In the genomic region with DNA sequence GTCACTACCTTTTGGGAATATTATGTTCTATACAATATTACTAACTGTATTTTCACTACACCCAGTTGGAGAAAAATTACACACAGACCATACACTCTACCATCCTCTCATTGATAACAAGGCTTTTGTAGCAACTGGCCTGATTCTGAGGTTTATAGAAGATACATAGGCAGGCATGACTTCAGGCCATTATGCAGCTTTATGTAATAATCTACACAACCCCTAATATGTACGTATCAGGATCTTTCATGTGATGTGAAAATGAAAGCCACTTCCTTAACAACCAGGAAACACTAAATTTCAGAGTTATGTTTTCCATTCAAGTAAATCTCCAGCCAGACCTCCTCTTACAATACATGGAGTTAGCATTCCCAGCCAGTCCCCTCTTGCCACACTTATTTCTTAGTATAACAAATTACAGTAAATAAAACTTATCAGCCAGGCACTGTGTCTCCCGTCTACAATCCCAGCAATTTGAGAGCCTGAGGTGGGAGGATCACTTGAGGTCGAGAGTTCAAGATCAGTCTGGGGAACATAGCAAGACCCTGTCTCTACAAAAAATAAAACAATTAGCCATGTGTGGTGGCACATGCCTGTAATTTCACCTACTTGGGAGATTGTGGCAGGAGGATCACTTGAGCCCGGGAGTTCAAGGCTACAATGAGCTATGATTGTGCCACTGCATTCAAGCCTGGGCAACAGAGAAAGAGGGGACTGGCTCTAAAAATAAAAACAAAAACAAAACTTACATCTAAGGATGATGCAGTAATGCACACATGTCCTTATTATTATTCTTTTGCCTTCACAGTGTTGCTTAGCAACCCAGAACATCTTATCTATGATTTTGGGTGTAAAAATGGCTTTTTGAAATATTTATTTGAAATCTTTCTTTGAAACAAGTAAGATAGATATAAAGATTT, we compare ENCODE assay signal across 11 cellular contexts. TPM values are rescaled to one million over a fixed set of nuclear protein-coding genes. Genes with fewer than 3 reads are reported as not detected.
DNase-seq lines count a peak whose midpoint lies in the region; ATAC-seq and TF ChIP-seq lines count a peak whose summit lies in the region.
"Had no signal": no experiment of that assay in that cellular context is flagged by ENCODE, and none has a peak within 500 bp of the region (broad histone marks: within the 10 kb centered on the region; RNA-seq: fewer than 3 reads in every experiment).

No MANE protein-coding gene starts in this region.

- H3K4me2 ChIP-seq in GM23338 = no peak overlapping the region

- peak; percentile 43 for DNase-seq in GF-D8 (lab: John Stamatoyannopoulos, UW)
- no peak for DNase-seq in GM23338 (ENCODE audit: low spot score)
- DNase-seq in SK-MEL-5 (ENCODE audit: low read depth, low spot score) = peak; percentile 53
- DNase-seq in left lobe of liver (ENCODE audit: low spot score) = no peak
- no peak for DNase-seq in cardiac septum (ENCODE audit: low spot score)
- DNase-seq in foreskin fibroblast = no peak
- DNase-seq: foreskin keratinocyte, islet precursor cell, nephron progenitor cell had no signal

- intact Hi-C loops in cardiac septum (cut with DNase I) = no loop called here

- H3K27me3 Mint-ChIP-seq in GM23338 (ENCODE audit: insufficient read depth, low read depth, poor library complexity) = peaks cover 2% of the 10 kb centered on the region

- H3K4me3 Mint-ChIP-seq in GM23338 = no peak overlapping the region
- H3K4me3 Mint-ChIP-seq: nephron progenitor cell had no signal

- H3K79me2 ChIP-seq in GM23338 (replicated peaks; ENCODE audit: insufficient read depth) = no peaks in the 10 kb centered on the region

- H3K4me1 Mint-ChIP-seq in GM23338 = no peaks in the 10 kb centered on the region
- H3K4me1 Mint-ChIP-seq: nephron progenitor cell had no signal

- H3F3A ChIP-seq in GM23338 (replicated peaks; ENCODE audit: low read depth) = no peaks in the 10 kb centered on the region

- H3K4me3 ChIP-seq in GM23338 (no peak overlapping the region), foreskin fibroblast (ENCODE audit: low read depth in 1 of 2, low read length in 2 of 2) (no peak overlapping the region)

- no peaks in the 10 kb centered on the region for H3K4me1 ChIP-seq in GM23338 (ENCODE audit: insufficient read depth)
- H3K4me1 ChIP-seq: foreskin keratinocyte had no signal

- no peaks in the 10 kb centered on the region for H4K20me1 ChIP-seq in GM23338 (replicated peaks; ENCODE audit: insufficient read depth)

- no peaks in the 10 kb centered on the region for H3K9me2 ChIP-seq in GM23338 (ENCODE audit: insufficient read depth)

- in situ Hi-C loops in SK-MEL-5 (cut with HindIII; ENCODE audit: low pct_unique_long_range_greater_than_20kb, low sequenced_read_pairs) = no loop called here

- H3K36me3 ChIP-seq in GM23338 (ENCODE audit: insufficient read depth) = no peaks in the 10 kb centered on the region

- peak overlapping the region; percentile 57; the same call in 1 of the 2 replicates for H2AFZ ChIP-seq in GM23338

- ATAC-seq in GM23338 = no peak
- ATAC-seq in left lobe of liver = peak; percentile 45
- no peak for ATAC-seq in GM18909 (IDR thresholded peaks at IDR 0.05; ENCODE audit: poor library complexity, unreplicated experiment)
- ATAC-seq: foreskin keratinocyte had no signal

- H3K27me3 ChIP-seq in GM23338 (ENCODE audit: insufficient read depth) = no peaks in the 10 kb centered on the region
- H3K27me3 ChIP-seq: foreskin keratinocyte had no signal

- H3K27ac Mint-ChIP-seq in GM23338 = no peak overlapping the region
- H3K27ac Mint-ChIP-seq: nephron progenitor cell had no signal

- no peak for TF ChIP-seq CTCF in GM23338 (conservative IDR thresholded peaks at IDR 0.05; ENCODE audit: low read depth in 2 of 2)
- TF ChIP-seq CTCF in foreskin fibroblast (IDR thresholded peaks at IDR 0.05; ENCODE audit: low read depth, low read length) = no peak

- H3K27ac ChIP-seq in GM23338 (ENCODE audit: low read depth) = no peak overlapping the region
- H3K27ac ChIP-seq: foreskin keratinocyte, HL-60 had no signal

- H3K9me3 Mint-ChIP-seq in GM23338 = peaks cover 29% of the 10 kb centered on the region

- peaks cover 23% of the 10 kb centered on the region for H3K36me3 Mint-ChIP-seq in GM23338 (ENCODE audit: low read depth)

TF ChIP-seq in GM23338, 12 proteins besides CTCF, POLR2A, EP300 and RAD21 (continues in another document):
- TF ChIP-seq, protein P1, sequence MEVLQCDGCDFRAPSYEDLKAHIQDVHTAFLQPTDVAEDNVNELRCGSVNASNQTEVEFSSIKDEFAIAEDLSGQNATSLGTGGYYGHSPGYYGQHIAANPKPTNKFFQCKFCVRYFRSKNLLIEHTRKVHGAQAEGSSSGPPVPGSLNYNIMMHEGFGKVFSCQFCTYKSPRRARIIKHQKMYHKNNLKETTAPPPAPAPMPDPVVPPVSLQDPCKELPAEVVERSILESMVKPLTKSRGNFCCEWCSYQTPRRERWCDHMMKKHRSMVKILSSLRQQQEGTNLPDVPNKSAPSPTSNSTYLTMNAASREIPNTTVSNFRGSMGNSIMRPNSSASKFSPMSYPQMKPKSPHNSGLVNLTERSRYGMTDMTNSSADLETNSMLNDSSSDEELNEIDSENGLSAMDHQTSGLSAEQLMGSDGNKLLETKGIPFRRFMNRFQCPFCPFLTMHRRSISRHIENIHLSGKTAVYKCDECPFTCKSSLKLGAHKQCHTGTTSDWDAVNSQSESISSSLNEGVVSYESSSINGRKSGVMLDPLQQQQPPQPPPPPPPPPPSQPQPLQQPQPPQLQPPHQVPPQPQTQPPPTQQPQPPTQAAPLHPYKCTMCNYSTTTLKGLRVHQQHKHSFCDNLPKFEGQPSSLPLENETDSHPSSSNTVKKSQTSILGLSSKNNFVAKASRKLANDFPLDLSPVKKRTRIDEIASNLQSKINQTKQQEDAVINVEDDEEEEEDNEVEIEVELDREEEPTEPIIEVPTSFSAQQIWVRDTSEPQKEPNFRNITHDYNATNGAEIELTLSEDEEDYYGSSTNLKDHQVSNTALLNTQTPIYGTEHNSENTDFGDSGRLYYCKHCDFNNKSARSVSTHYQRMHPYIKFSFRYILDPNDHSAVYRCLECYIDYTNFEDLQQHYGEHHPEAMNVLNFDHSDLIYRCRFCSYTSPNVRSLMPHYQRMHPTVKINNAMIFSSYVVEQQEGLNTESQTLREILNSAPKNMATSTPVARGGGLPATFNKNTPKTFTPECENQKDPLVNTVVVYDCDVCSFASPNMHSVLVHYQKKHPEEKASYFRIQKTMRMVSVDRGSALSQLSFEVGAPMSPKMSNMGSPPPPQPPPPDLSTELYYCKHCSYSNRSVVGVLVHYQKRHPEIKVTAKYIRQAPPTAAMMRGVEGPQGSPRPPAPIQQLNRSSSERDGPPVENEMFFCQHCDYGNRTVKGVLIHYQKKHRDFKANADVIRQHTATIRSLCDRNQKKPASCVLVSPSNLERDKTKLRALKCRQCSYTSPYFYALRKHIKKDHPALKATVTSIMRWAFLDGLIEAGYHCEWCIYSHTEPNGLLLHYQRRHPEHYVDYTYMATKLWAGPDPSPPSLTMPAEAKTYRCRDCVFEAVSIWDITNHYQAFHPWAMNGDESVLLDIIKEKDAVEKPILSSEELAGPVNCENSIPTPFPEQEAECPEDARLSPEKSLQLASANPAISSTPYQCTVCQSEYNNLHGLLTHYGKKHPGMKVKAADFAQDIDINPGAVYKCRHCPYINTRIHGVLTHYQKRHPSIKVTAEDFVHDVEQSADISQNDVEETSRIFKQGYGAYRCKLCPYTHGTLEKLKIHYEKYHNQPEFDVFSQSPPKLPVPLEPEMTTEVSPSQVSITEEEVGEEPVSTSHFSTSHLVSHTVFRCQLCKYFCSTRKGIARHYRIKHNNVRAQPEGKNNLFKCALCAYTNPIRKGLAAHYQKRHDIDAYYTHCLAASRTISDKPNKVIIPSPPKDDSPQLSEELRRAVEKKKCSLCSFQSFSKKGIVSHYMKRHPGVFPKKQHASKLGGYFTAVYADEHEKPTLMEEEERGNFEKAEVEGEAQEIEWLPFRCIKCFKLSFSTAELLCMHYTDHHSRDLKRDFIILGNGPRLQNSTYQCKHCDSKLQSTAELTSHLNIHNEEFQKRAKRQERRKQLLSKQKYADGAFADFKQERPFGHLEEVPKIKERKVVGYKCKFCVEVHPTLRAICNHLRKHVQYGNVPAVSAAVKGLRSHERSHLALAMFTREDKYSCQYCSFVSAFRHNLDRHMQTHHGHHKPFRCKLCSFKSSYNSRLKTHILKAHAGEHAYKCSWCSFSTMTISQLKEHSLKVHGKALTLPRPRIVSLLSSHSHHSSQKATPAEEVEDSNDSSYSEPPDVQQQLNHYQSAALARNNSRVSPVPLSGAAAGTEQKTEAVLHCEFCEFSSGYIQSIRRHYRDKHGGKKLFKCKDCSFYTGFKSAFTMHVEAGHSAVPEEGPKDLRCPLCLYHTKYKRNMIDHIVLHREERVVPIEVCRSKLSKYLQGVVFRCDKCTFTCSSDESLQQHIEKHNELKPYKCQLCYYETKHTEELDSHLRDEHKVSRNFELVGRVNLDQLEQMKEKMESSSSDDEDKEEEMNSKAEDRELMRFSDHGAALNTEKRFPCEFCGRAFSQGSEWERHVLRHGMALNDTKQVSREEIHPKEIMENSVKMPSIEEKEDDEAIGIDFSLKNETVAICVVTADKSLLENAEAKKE (CRISPR knock-in tag; IDR thresholded peaks at IDR 0.05) = no peak
- TF ChIP-seq STAT1 (IDR thresholded peaks at IDR 0.05; ENCODE audit: unreplicated experiment) (no peak), NANOG (IDR thresholded peaks at IDR 0.05; ENCODE audit: borderline replicate concordance) (no peak), EZH2phosphoT487 (IDR thresholded peaks at IDR 0.05; ENCODE audit: unreplicated experiment) (no peak), POLR2AphosphoS5 (IDR thresholded peaks at IDR 0.05; ENCODE audit: low read depth) (no peak)

RNA-seq across cellular contexts. Expression of a gene that starts 10.4 kb away (rescaled TPM):
- 73.3 and 78.0 TPM in 2 replicates for total RNA-seq in GM23338 (2014; rRNA removed; shearing (Covaris generic))
- 116 and 124 TPM in 2 replicates for polyA plus RNA-seq in GM23338 (2016; fragmentation: Nextera tagmentation; extraction: Ambion mirVana)
- 46.3 and 54.2 TPM in 2 replicates for total RNA-seq in SK-MEL-5 (2014; rRNA removed; shearing (Covaris generic))
- polyA plus RNA-seq in SK-MEL-5 (2015; cell fraction: cytosol; rRNA removed) = 37.6 and 61.1 TPM in 2 replicates
- polyA plus RNA-seq in SK-MEL-5 (2015; cell fraction: nucleus; rRNA removed) = 36.6 and 46.8 TPM in 2 replicates
- 23.2 TPM for total RNA-seq in left lobe of liver
- 43.2 TPM for total RNA-seq in cardiac septum

Comparison
In these comparisons a context has a peak if more than half of its experiments do, and no peak if none do; other contexts are left out.
1. DNase-seq: peak in GF-D8 (single experiment) and SK-MEL-5 (single experiment); none in GM23338 (single experiment), left lobe of liver (single experiment), cardiac septum (single experiment) and foreskin fibroblast (0 of 2).